Comparison of ENCODE assay signal across 1 cellular context in the genomic region with DNA sequence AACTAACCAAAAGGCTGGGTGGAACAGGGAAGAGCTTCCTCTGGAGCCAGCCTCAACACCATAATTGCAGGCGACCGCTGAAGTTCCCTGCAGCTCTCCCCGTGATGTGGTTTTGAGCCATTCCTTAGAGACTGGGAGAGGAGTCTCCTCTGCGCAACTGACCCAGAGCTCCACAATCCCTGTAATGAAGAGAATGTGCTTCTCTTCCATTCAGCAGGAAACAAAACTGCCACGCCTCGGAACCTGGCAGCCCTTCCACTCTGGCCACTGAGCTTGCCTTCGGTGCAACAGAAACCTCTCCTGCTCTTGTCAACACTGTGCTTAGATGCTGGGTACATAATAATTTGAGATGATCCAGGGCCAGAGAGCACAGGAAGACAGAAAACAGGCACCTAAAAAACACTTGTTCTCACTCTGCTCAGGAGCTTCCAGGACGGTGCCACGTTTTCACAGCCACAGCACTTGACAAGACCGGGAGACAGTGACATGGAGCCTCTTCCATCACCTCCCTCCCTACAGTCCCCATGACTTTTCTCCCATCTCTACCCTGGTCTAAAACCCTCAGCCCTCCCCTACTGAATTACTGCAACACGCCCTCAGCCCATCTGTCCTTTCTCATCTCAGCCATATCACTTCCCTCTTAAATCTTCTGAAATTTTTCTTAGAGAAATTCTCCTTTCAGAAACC.
TF ChIP-seq lines count a peak whose summit lies in the region.

No MANE protein-coding gene starts in this region.

TF ChIP-seq in GM23338, 12 proteins besides CTCF, POLR2A, EP300 and RAD21 (continued from another document):
- TF ChIP-seq, protein P1, sequence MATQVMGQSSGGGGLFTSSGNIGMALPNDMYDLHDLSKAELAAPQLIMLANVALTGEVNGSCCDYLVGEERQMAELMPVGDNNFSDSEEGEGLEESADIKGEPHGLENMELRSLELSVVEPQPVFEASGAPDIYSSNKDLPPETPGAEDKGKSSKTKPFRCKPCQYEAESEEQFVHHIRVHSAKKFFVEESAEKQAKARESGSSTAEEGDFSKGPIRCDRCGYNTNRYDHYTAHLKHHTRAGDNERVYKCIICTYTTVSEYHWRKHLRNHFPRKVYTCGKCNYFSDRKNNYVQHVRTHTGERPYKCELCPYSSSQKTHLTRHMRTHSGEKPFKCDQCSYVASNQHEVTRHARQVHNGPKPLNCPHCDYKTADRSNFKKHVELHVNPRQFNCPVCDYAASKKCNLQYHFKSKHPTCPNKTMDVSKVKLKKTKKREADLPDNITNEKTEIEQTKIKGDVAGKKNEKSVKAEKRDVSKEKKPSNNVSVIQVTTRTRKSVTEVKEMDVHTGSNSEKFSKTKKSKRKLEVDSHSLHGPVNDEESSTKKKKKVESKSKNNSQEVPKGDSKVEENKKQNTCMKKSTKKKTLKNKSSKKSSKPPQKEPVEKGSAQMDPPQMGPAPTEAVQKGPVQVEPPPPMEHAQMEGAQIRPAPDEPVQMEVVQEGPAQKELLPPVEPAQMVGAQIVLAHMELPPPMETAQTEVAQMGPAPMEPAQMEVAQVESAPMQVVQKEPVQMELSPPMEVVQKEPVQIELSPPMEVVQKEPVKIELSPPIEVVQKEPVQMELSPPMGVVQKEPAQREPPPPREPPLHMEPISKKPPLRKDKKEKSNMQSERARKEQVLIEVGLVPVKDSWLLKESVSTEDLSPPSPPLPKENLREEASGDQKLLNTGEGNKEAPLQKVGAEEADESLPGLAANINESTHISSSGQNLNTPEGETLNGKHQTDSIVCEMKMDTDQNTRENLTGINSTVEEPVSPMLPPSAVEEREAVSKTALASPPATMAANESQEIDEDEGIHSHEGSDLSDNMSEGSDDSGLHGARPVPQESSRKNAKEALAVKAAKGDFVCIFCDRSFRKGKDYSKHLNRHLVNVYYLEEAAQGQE (IDR thresholded peaks at IDR 0.05; ENCODE audit: unreplicated experiment): no peak
- TF ChIP-seq CREB1 (CRISPR knock-in tag; IDR thresholded peaks at IDR 0.05; ENCODE audit: low read depth): no peak
